ENCODE assay signal across 8 cellular contexts in genomic region chr15:31483053-31483923, GRCh38.
DNase-seq lines count a peak whose midpoint lies in the region; ATAC-seq and TF ChIP-seq lines count a peak whose summit lies in the region.

No MANE protein-coding gene starts in this region.

- WGBS in GM23248 (ENCODE audit: low coverage in 1 of 2, low lambda C conversion rate in 2 of 2, missing lambda C conversion rate in 2 of 2), 2 experiments: 7 to 11% methylated on average over 48 to 93 of the region's 138 CpGs

- H3F3A ChIP-seq in GM23248 (ENCODE audit: insufficient read depth): no peaks in the 10 kb centered on the region

- no TSS peak for BruUV-seq in OCI-LY7 (replicated peaks; lab: Mats Ljungman, UMichigan)

- H3K9me2 ChIP-seq in GM23248 (ENCODE audit: insufficient read depth) (no peaks in the 10 kb centered on the region), OCI-LY7 (ENCODE audit: insufficient read depth, low read length) (no peaks in the 10 kb centered on the region)

- peak overlapping the region; percentile 54 for H3K4me3 ChIP-seq in GM23248
- H3K4me3 ChIP-seq in iPS-15b (ENCODE audit: low read depth, low read length): peak overlapping the region; percentile 41
- H3K4me3 ChIP-seq in OCI-LY7 (ENCODE audit: low read depth, low read length, poor library complexity, severe bottlenecking): no peak overlapping the region

- H4K20me1 ChIP-seq in GM23248 (ENCODE audit: insufficient read depth) (no peaks in the 10 kb centered on the region), OCI-LY7 (ENCODE audit: insufficient read depth, low read length) (no peaks in the 10 kb centered on the region)

- CTCF ChIA-PET in OCI-LY7 (lab: Charles Lee; ENCODE audit: unreplicated experiment): no interaction called here

- H3K36me3 ChIP-seq in GM23248 (ENCODE audit: low read depth) (no peaks in the 10 kb centered on the region), iPS-15b (ENCODE audit: control insufficient read depth, insufficient read depth, low read length) (no peaks in the 10 kb centered on the region), OCI-LY7 (ENCODE audit: insufficient read depth, low read length) (no peaks in the 10 kb centered on the region)

- no peaks in the 10 kb centered on the region for H3K9me3 ChIP-seq in GM23248 (ENCODE audit: low read depth)
- H3K9me3 ChIP-seq in iPS-15b (ENCODE audit: control insufficient read depth, insufficient read depth, low read length): no peaks in the 10 kb centered on the region
- no peaks in the 10 kb centered on the region for H3K9me3 ChIP-seq in OCI-LY7 (ENCODE audit: low read length)

- H3K4me1 ChIP-seq in GM23248 (ENCODE audit: insufficient read depth): peaks cover 6% of the 10 kb centered on the region
- H3K4me1 ChIP-seq in iPS-15b (ENCODE audit: control insufficient read depth, insufficient read depth, low read length): no peaks in the 10 kb centered on the region
- peaks cover 33% of the 10 kb centered on the region for H3K4me1 ChIP-seq in OCI-LY7 (ENCODE audit: insufficient read depth, low read length, poor library complexity, severe bottlenecking)

- intact Hi-C loops in OCI-LY7 (cut with micrococcal nuclease; ENCODE audit: unreplicated experiment): no loop called here

- no peak overlapping the region for H3K27ac ChIP-seq in GM23248
- no peak overlapping the region for H3K27ac ChIP-seq in OCI-LY7 (ENCODE audit: low read depth, low read length, poor library complexity, severe bottlenecking)

- POLR2A ChIA-PET in OCI-LY7 (lab: Charles Lee): interaction anchor here (0.6 to 1.4 kb wide), 2 partner anchors 10 to 40 kb away, joined by 3 read pairs; no protein-coding TSS in a partner anchor

- H3K79me2 ChIP-seq in GM23248 (ENCODE audit: insufficient read depth) (no peaks in the 10 kb centered on the region), OCI-LY7 (ENCODE audit: insufficient read depth, low read depth, low read length) (no peaks in the 10 kb centered on the region)

- DNase-seq in GM23248: peak; percentile 53
- DNase-seq in activated T-helper 9 cell treated with anti-CD3 and anti-CD28 coated beads, Interleukin-2, amount 50 U/mL, for 16 hours (ENCODE audit: low read depth): peak; percentile 37
- peak; percentile 39 to 57 (median 44) for DNase-seq in stimulated activated CD4-positive, alpha-beta T cell treated with anti-CD3 and anti-CD28 coated beads, TNF-alpha, amount 100 ng/mL, for 48 hours (ENCODE audit: low read depth in 3 of 3)
- no peak for DNase-seq in putamen (ENCODE audit: low spot score)
- DNase-seq in OCI-LY7 (ENCODE audit: low spot score): no peak

- no peaks in the 10 kb centered on the region for H3K27me3 ChIP-seq in GM23248 (replicated peaks; ENCODE audit: insufficient read depth)
- peaks cover 45% of the 10 kb centered on the region for H3K27me3 ChIP-seq in iPS-15b (ENCODE audit: control insufficient read depth, insufficient read depth, low read length)

- ATAC-seq in HG02840 (IDR thresholded peaks at IDR 0.05; ENCODE audit: low FRiP score, unreplicated experiment) (no peak), GM21515 (IDR thresholded peaks at IDR 0.05; ENCODE audit: unreplicated experiment) (no peak)

- H2AFZ ChIP-seq in GM23248 (no peak overlapping the region), OCI-LY7 (ENCODE audit: low read length) (no peak overlapping the region)

- no peak for TF ChIP-seq CTCF in OCI-LY7 (conservative IDR thresholded peaks at IDR 0.05; ENCODE audit: low read length)

- in situ Hi-C loops in GM23248 (cut with MboI): no loop called here

- H3K9ac ChIP-seq in GM23248 (peak overlapping the region; percentile 30; the same call in 1 of the 2 replicates), iPS-15b (ENCODE audit: low read depth, low read length) (no peak overlapping the region)

- peak overlapping the region; percentile 15 for H3K4me2 ChIP-seq in GM23248 (ENCODE audit: unreplicated experiment)
- H3K4me2 ChIP-seq in OCI-LY7 (ENCODE audit: low read length): no peak overlapping the region

Comparison
In these comparisons a context has a peak if more than half of its experiments do, and no peak if none do; other contexts are left out.
1. DNase-seq: peak in GM23248 (single experiment), activated T-helper 9 cell treated with anti-CD3 and anti-CD28 coated beads, Interleukin-2, amount 50 U/mL, for 16 hours (single experiment) and stimulated activated CD4-positive, alpha-beta T cell treated with anti-CD3 and anti-CD28 coated beads, TNF-alpha, amount 100 ng/mL, for 48 hours (3 of 3); none in putamen (single experiment) and OCI-LY7 (single experiment).